In the genomic region with DNA sequence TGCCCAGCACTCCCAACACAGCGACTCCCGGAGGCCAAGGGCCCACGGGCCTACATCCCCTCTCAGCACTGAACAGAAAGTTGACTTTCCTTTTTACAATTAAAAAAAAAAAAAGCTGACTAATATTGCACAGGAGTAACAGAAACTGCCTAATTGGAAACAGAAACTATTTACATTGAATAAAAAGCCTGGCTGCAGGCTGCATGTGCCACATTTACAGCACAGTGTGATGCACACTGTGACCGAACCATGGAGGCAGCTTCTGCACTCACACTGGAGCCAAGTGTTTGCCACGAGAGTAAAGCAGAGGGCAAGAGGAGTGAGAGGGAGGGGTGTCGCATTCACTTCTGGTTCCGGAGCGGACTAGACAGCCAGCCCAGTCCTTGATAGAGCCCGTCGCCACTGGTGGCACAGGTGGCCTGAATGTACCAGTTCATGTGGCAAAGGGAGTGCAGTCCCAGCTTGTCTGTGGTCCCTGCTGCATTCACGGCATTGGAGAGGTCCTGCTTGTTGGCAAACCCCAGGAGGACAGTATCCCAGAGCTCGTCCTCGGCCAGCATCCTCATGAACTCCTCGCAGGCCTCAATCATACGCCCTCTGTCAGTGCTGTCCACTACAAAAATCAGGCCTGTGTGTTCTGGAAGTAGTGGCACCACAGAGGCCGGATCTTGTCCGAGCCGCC, we compare ENCODE assay signal across 27 cellular contexts. TPM values are rescaled to one million over a fixed set of nuclear protein-coding genes. Genes with fewer than 3 reads are reported as not detected.
DNase-seq lines count a peak whose midpoint lies in the region; ATAC-seq and TF ChIP-seq lines count a peak whose summit lies in the region.
"Had no signal": no experiment of that assay in that cellular context is flagged by ENCODE, and none has a peak within 500 bp of the region (broad histone marks: within the 10 kb centered on the region; RNA-seq: fewer than 3 reads in every experiment).

No MANE protein-coding gene starts in this region.

- no peaks in the 10 kb centered on the region for H3K23me2 ChIP-seq in H9 (ENCODE audit: insufficient read length, low read depth, low read length, poor library complexity, severe bottlenecking)

- no peak overlapping the region for H3K4me3 Mint-ChIP-seq in naive B cell
- no peak overlapping the region for H3K4me3 Mint-ChIP-seq in H9
- H3K4me3 Mint-ChIP-seq: CD8-positive, alpha-beta T cell; dendritic cell treated with granulocyte-macrophage colony-stimulating factor and Interleukin-4, amounts not matched to agents 40 ng/mL and 50 ng/mL, for 4 days; neural progenitor cell; stimulated activated memory B cell treated with anti-CD40 and anti-IgM and Interleukin-4, amounts not matched to agents 10 μg/mL and 1 μg/mL and 100 μg/mL, for 72 hours had no signal

- H2BK5ac ChIP-seq in H9 (ENCODE audit: insufficient read length, low read length), result no peak overlapping the region

- no peaks in the 10 kb centered on the region for H3K9me3 ChIP-seq in A673 (ENCODE audit: low read depth, low read length, poor library complexity, severe bottlenecking)
- no peaks in the 10 kb centered on the region for H3K9me3 ChIP-seq in H9 (ENCODE audit: control insufficient read depth, low read depth, low read length)
- H3K9me3 ChIP-seq: thyroid gland had no signal

- no peaks in the 10 kb centered on the region for H4K20me1 ChIP-seq in H9 (ENCODE audit: control insufficient read depth, insufficient read depth, insufficient read length)

- ATAC-seq in naive B cell (ENCODE audit: low read depth in 2 of 2) (no peak), GM18870 (IDR thresholded peaks at IDR 0.05; ENCODE audit: unreplicated experiment) (no peak), omental fat pad (ENCODE audit: low FRiP score) (no peak)
- ATAC-seq: CD8-positive, alpha-beta T cell; left cardiac atrium; stimulated activated memory B cell treated with anti-CD40 and anti-IgM and Interleukin-4, amounts not matched to agents 10 μg/mL and 1 μg/mL and 100 μg/mL, for 72 hours had no signal

- no peak overlapping the region for H3K4me2 ChIP-seq in H9 (ENCODE audit: insufficient read depth, insufficient read length, low read length)
- H3K4me2 ChIP-seq: neural progenitor cell had no signal

- no peaks in the 10 kb centered on the region for H3K27me3 Mint-ChIP-seq in naive B cell
- H3K27me3 Mint-ChIP-seq in H9 (ENCODE audit: low read depth), result no peaks in the 10 kb centered on the region
- H3K27me3 Mint-ChIP-seq: dendritic cell treated with granulocyte-macrophage colony-stimulating factor and Interleukin-4, amounts not matched to agents 40 ng/mL and 50 ng/mL, for 4 days; stimulated activated memory B cell treated with anti-CD40 and anti-IgM and Interleukin-4, amounts not matched to agents 10 μg/mL and 1 μg/mL and 100 μg/mL, for 72 hours had no signal

- H3K9me3 Mint-ChIP-seq in naive B cell (no peaks in the 10 kb centered on the region), H9 (no peaks in the 10 kb centered on the region)
- H3K9me3 Mint-ChIP-seq: CD8-positive, alpha-beta T cell; dendritic cell treated with granulocyte-macrophage colony-stimulating factor and Interleukin-4, amounts not matched to agents 40 ng/mL and 50 ng/mL, for 4 days; neural progenitor cell; stimulated activated memory B cell treated with anti-CD40 and anti-IgM and Interleukin-4, amounts not matched to agents 10 μg/mL and 1 μg/mL and 100 μg/mL, for 72 hours had no signal

- H3K4me1 ChIP-seq in A673 (ENCODE audit: insufficient read depth, low read length, poor library complexity, severe bottlenecking) (peaks cover 12% of the 10 kb centered on the region), H9 (ENCODE audit: insufficient read depth, low read length) (no peaks in the 10 kb centered on the region)

- H3K4me3 ChIP-seq in A673 (ENCODE audit: low read depth, low read length, poor library complexity, severe bottlenecking) (no peak overlapping the region), GM12865 (ENCODE audit: low read depth, low read length) (no peak overlapping the region), dorsolateral prefrontal cortex (peak overlapping the region in 8 of 59 donors; percentile 2 to 27 (median 4))
- H3K4me3 ChIP-seq: neural progenitor cell, skin epidermis, thyroid gland had no signal

- POLR2A ChIA-PET in A673 (lab: Charles Lee; ENCODE audit: low non-redundant PET), result no interaction called here

- H4K8ac ChIP-seq in H9 (replicated peaks; ENCODE audit: insufficient read length, low read depth, low read length), result no peak overlapping the region

- peaks cover 40 to 66% (median 55%) of the 10 kb centered on the region in 3 donors for H3K4me1 Mint-ChIP-seq in naive B cell
- H3K4me1 Mint-ChIP-seq in H9, result peaks cover 0 to 3% of the 10 kb centered on the region in 2 experiments; a peak in 1 of 4 replicates

- H3K27ac Mint-ChIP-seq in naive B cell (peak overlapping the region in 4 of 6 donors; percentile 25 to 76 (median 44)), H9 (peak overlapping the region in 1 of 3 experiments; percentile 65; a peak in 2 of 7 replicates)
- H3K27ac Mint-ChIP-seq: CD8-positive, alpha-beta T cell; dendritic cell treated with granulocyte-macrophage colony-stimulating factor and Interleukin-4, amounts not matched to agents 40 ng/mL and 50 ng/mL, for 4 days; neural progenitor cell; stimulated activated memory B cell treated with anti-CD40 and anti-IgM and Interleukin-4, amounts not matched to agents 10 μg/mL and 1 μg/mL and 100 μg/mL, for 72 hours had no signal

- CTCF ChIA-PET in A673 (lab: Charles Lee), result no interaction called here

- H3K36me3 ChIP-seq in A673 (ENCODE audit: insufficient read depth, low read length, poor library complexity, severe bottlenecking), result no peaks in the 10 kb centered on the region
- H3K36me3 ChIP-seq: brain microvascular endothelial cell, neural progenitor cell, thyroid gland had no signal

- no peak overlapping the region for H3K18ac ChIP-seq in H9 (ENCODE audit: insufficient read length, low read depth, low read length)

- no peak overlapping the region for H3K56ac ChIP-seq in H9 (ENCODE audit: insufficient read length, low read depth, low read length)

- no peak overlapping the region for H2BK15ac ChIP-seq in H9 (ENCODE audit: low read depth, low read length)

- H3K27me3 ChIP-seq in A673 (replicated peaks; ENCODE audit: insufficient read depth, low read depth, low read length, poor library complexity), result no peaks in the 10 kb centered on the region
- no peaks in the 10 kb centered on the region for H3K27me3 ChIP-seq in dorsolateral prefrontal cortex
- no peaks in the 10 kb centered on the region for H3K27me3 ChIP-seq in H9 (ENCODE audit: insufficient read depth, low read length)
- H3K27me3 ChIP-seq: brain microvascular endothelial cell, neural progenitor cell, thyroid gland had no signal

- H2BK12ac ChIP-seq in H9 (ENCODE audit: insufficient read length, low read depth, low read length), result no peak overlapping the region

- H4K5ac ChIP-seq in H9 (ENCODE audit: insufficient read length, low read depth, low read length), result no peak overlapping the region

- H2BK120ac ChIP-seq in H9 (ENCODE audit: low read depth, low read length, poor library complexity, severe bottlenecking), result no peak overlapping the region

- H3K36me3 Mint-ChIP-seq in naive B cell (peaks cover 0 to 4% of the 10 kb centered on the region in 2 donors), H9 (ENCODE audit: insufficient read depth in 1 of 3, low read depth in 3 of 3) (peaks cover 0 to 1% (median 0%) of the 10 kb centered on the region in 3 experiments; a peak in 1 of 7 replicates)

- no peak for DNase-seq in A673 (ENCODE audit: low spot score)
- DNase-seq in GM12865 (ENCODE audit: low read depth), result peak; percentile 34
- no peak for DNase-seq in dorsolateral prefrontal cortex
- DNase-seq in naive B cell, result no peak
- no peak for DNase-seq in H9
- no peak for DNase-seq in NK-92 (lab: John Stamatoyannopoulos, UW; ENCODE audit: unreplicated experiment)
- no peak for DNase-seq in omental fat pad (ENCODE audit: low spot score)
- DNase-seq: activated CD4-positive, alpha-beta T cell treated with anti-CD3 and anti-CD28 coated beads for 48 hours; activated CD8-positive, alpha-beta memory T cell treated with anti-CD3 and anti-CD28 coated beads, Interleukin-2, amount 50 U/mL, for 4 hours; activated effector memory CD4-positive, alpha-beta T cell treated with anti-CD3 and anti-CD28 coated beads, Interleukin-2, amount 50 U/mL, for 16 hours; brain microvascular endothelial cell; CD8-positive, alpha-beta T cell; DMS53; Karpas-422; left cardiac atrium; MV-4-11; NCI-H187; NCI-H226; NCI-H774; SHP77; stimulated activated CD4-positive, alpha-beta T cell treated with anti-CD3 and anti-CD28 coated beads, Interleukin-2, amount 100 ng/mL, for 24 hours; thyroid gland had no signal

- no peak overlapping the region for H3K9ac ChIP-seq in H9 (ENCODE audit: extremely low read depth, insufficient read length, low read length)
- H3K9ac ChIP-seq: neural progenitor cell had no signal

- H3K23ac ChIP-seq in H9 (ENCODE audit: insufficient read length, low read depth, low read length), result no peak overlapping the region

- peaks cover 3% of the 10 kb centered on the region for H3K79me1 ChIP-seq in H9 (ENCODE audit: insufficient read depth, low read depth, low read length, poor library complexity, severe bottlenecking)

- TF ChIP-seq CTCF in A673 (conservative IDR thresholded peaks at IDR 0.05; ENCODE audit: low read depth, low read length) (no peak), GM12865 (IDR thresholded peaks at IDR 0.05; ENCODE audit: insufficient read depth, low read depth, low read length, missing control alignments) (no peak), dorsolateral prefrontal cortex (IDR thresholded peaks at IDR 0.05 in 54 of 56, conservative IDR thresholded peaks at IDR 0.05 in 2 of 56; ENCODE audit: low read depth in 1 of 56, partially characterized antibody in 56 of 56) (no peak), H9 (conservative IDR thresholded peaks at IDR 0.05) (no peak), omental fat pad (IDR thresholded peaks at IDR 0.05) (no peak)

- H3K27ac ChIP-seq in A673 (ENCODE audit: low read depth, low read length, poor library complexity, severe bottlenecking), result peak overlapping the region; percentile 35
- H3K27ac ChIP-seq in dorsolateral prefrontal cortex, result peak overlapping the region; percentile 29 to 96 (median 84)
- H3K27ac ChIP-seq in H9 (ENCODE audit: insufficient read length, low read depth, low read length), result no peak overlapping the region
- H3K27ac ChIP-seq: brain microvascular endothelial cell, neural progenitor cell, thyroid gland had no signal

- WGBS in H9 (ENCODE audit: extremely low coverage, insufficient read length, low lambda C conversion rate), result no CpG with 5 or more reads among the region's 18 CpGs

- H3T11ph ChIP-seq in H9 (ENCODE audit: low read length), result no peak overlapping the region

- intact Hi-C loops in A673 (cut with micrococcal nuclease; ENCODE audit: unreplicated experiment), result no loop called here
- intact Hi-C loops in dorsolateral prefrontal cortex (cut with DNase I), result loop anchor here in 1 of 2 donors (5.0 to 10.0 kb wide), 2 partner anchors 118 to 200 kb away; a partner anchor contains a TSS

- H3K79me2 ChIP-seq in H9 (ENCODE audit: insufficient read depth, low read length), result 0 out of 2 replicates have a peak, but pooled peaks cover 3% of the 10 kb centered on the region

- no peak overlapping the region for H4K91ac ChIP-seq in H9 (ENCODE audit: insufficient read length, low read depth, low read length)

- no peak overlapping the region; the same call in 1 of the 2 replicates for H3K14ac ChIP-seq in H9 (ENCODE audit: insufficient read depth, low read length)

- H2AK5ac ChIP-seq in H9 (ENCODE audit: insufficient read length, low read length), result no peak overlapping the region

- H2BK20ac ChIP-seq in H9 (ENCODE audit: low read depth, low read length, poor library complexity, severe bottlenecking), result no peak overlapping the region

- H2AFZ ChIP-seq in H9 (ENCODE audit: low read length), result no peak overlapping the region
- H2AFZ ChIP-seq: neural progenitor cell had no signal

- BruUV-seq in A673 (replicated peaks; lab: Mats Ljungman, UMichigan), result no TSS peak

- H3K4ac ChIP-seq in H9 (ENCODE audit: low read depth, low read length), result no peak overlapping the region

RNA-seq across cellular contexts. Expression of a gene that starts 59.2 kb away (rescaled TPM):
- 46.9 and 51.2 TPM in 2 replicates for total RNA-seq in A673 (2021)
- total RNA-seq in dorsolateral prefrontal cortex, result 100 to 1,000 TPM in 1 of 120 experiments, 10 to 100 TPM in 119; 50.6 to 111 (median 72.4) TPM
- 10 to 100 TPM; 17.5 to 47.5 (median 30.1) TPM for polyA plus RNA-seq in naive B cell (ENCODE audit: low read depth in 6 of 6)
- 46.3 and 47.2 TPM in 2 replicates for total RNA-seq in H9 (2021)
- 10 to 100 TPM; 16.8 to 28.7 (median 22.7) TPM for total RNA-seq in omental fat pad
